ENCODE assay signal across 6 cellular contexts in genomic region chr1:43365678-43366077, GRCh38. TPM values are rescaled to one million over a fixed set of nuclear protein-coding genes. Genes with fewer than 3 reads are reported as not detected.
DNase-seq lines count a peak whose midpoint lies in the region; FAIRE-seq and TF ChIP-seq lines count a peak whose summit lies in the region.

No MANE protein-coding gene starts in this region.

- no peak overlapping the region for H3K18ac ChIP-seq in H1 (ENCODE audit: extremely low read depth, low read length)

- peaks cover 8 to 16% of the 10 kb centered on the region in 2 experiments for H4K20me1 ChIP-seq in H1 (replicated peaks in 1 of 2; ENCODE audit: control insufficient read depth in 1 of 2, insufficient read depth in 2 of 2, low read length in 2 of 2)

- H3K4me3 ChIP-seq in H1 (ENCODE audit: extremely low read depth in 1 of 4, insufficient read depth in 2 of 4, low read depth in 3 of 4, low read length in 4 of 4): peak overlapping the region in 1 of 4 experiments; percentile 68; a peak in 1 of 8 replicates
- H3K4me3 ChIP-seq in stomach: peak overlapping the region; percentile 75 to 88 (median 82)

- H3K36me3 ChIP-seq in H1 (ENCODE audit: control insufficient read depth in 2 of 4, insufficient read depth in 4 of 4, low read length in 3 of 4): peaks cover 16 to 46% (median 28%) of the 10 kb centered on the region in 4 experiments
- H3K36me3 ChIP-seq in stomach: peaks cover 36 to 50% (median 49%) of the 10 kb centered on the region in 4 donors

- H3K4me3 Mint-ChIP-seq in activated CD4-positive, alpha-beta T cell treated with anti-CD3 and anti-CD28 coated beads, Interleukin-2, amount 10 ng/mL, durations not matched to agents 24 days and 14 days: peak overlapping the region; percentile 100

- H4K8ac ChIP-seq in H1 (ENCODE audit: extremely low read depth, insufficient read depth, low read length): no peak overlapping the region

- H3K9me3 ChIP-seq in H1 (ENCODE audit: insufficient read depth in 2 of 2, low read depth in 1 of 2, low read length in 1 of 2) (no peaks in the 10 kb centered on the region), stomach (no peaks in the 10 kb centered on the region)

- H3K23me2 ChIP-seq in H1 (ENCODE audit: low read depth, low read length): peaks cover 13% of the 10 kb centered on the region

- peaks cover 58% of the 10 kb centered on the region for H3K36me3 Mint-ChIP-seq in activated CD4-positive, alpha-beta T cell treated with anti-CD3 and anti-CD28 coated beads, Interleukin-2, amount 10 ng/mL, durations not matched to agents 24 days and 14 days (ENCODE audit: low read depth)

- peak overlapping the region; percentile 90 for H3K27ac Mint-ChIP-seq in activated CD4-positive, alpha-beta T cell treated with anti-CD3 and anti-CD28 coated beads, Interleukin-2, amount 10 ng/mL, durations not matched to agents 24 days and 14 days

- H2AK5ac ChIP-seq in H1 (ENCODE audit: low read depth, low read length): no peak overlapping the region

- H3K4me2 ChIP-seq in H1 (ENCODE audit: insufficient read depth in 1 of 2, low read depth in 2 of 2, low read length in 2 of 2): peak overlapping the region; percentile 93 to 96

- no peak overlapping the region for H2BK120ac ChIP-seq in H1 (replicated peaks; ENCODE audit: low read depth, low read length)

- no peaks in the 10 kb centered on the region for H3K9me3 Mint-ChIP-seq in activated CD4-positive, alpha-beta T cell treated with anti-CD3 and anti-CD28 coated beads, Interleukin-2, amount 10 ng/mL, durations not matched to agents 24 days and 14 days

- no peaks in the 10 kb centered on the region for H3K27me3 Mint-ChIP-seq in activated CD4-positive, alpha-beta T cell treated with anti-CD3 and anti-CD28 coated beads, Interleukin-2, amount 10 ng/mL, durations not matched to agents 24 days and 14 days

- H2BK15ac ChIP-seq in H1 (ENCODE audit: low read length): no peak overlapping the region

- TF ChIP-seq EP300 in H1 (IDR thresholded peaks at IDR 0.05; ENCODE audit: borderline replicate concordance in 1 of 2, low read depth in 2 of 2, low read length in 2 of 2) (no peak), stomach (IDR thresholded peaks at IDR 0.05) (no peak)

- FAIRE-seq in H1 (lab: Jason Lieb, UNC): no peak

- no peak overlapping the region for H2BK5ac ChIP-seq in H1 (ENCODE audit: low read depth, low read length)

- no peak overlapping the region for H4K5ac ChIP-seq in H1 (ENCODE audit: insufficient read length, low read depth, low read length)

- H3K79me1 ChIP-seq in H1 (ENCODE audit: low read depth, low read length): peaks cover 13% of the 10 kb centered on the region

- H3K56ac ChIP-seq in H1 (replicated peaks; ENCODE audit: insufficient read length, low read depth, low read length): no peak overlapping the region

- H3K9ac ChIP-seq in H1 (replicated peaks in 1 of 4; ENCODE audit: extremely low read depth in 1 of 4, low read depth in 3 of 4, low read length in 3 of 4): no peak overlapping the region

- H3K4ac ChIP-seq in H1 (replicated peaks; ENCODE audit: insufficient read length, low read depth, low read length): no peak overlapping the region

- H3K27me3 ChIP-seq in H1 (replicated peaks in 1 of 4; ENCODE audit: control insufficient read depth in 3 of 4, extremely low read depth in 1 of 4, insufficient read depth in 3 of 4, low read length in 3 of 4) (no peaks in the 10 kb centered on the region), stomach (no peaks in the 10 kb centered on the region)

- no peak overlapping the region for H2AFZ ChIP-seq in H1 (ENCODE audit: low read length)

- H3K4me1 Mint-ChIP-seq in activated CD4-positive, alpha-beta T cell treated with anti-CD3 and anti-CD28 coated beads, Interleukin-2, amount 10 ng/mL, durations not matched to agents 24 days and 14 days: peaks cover 46% of the 10 kb centered on the region

- CTCF ChIA-PET in H1 (lab: Charles Lee; ENCODE audit: partially characterized antibody): interaction anchor here (1.1 kb wide), 1 partner anchor 17 kb away, joined by 3 read pairs; no protein-coding TSS in a partner anchor

- no peak overlapping the region for H3K27ac ChIP-seq in H1 (ENCODE audit: low read depth, low read length)
- H3K27ac ChIP-seq in stomach: peak overlapping the region; percentile 93 to 98 (median 97)

- TF ChIP-seq RAD21 in H1 (IDR thresholded peaks at IDR 0.05 in 1 of 2, conservative IDR thresholded peaks at IDR 0.05 in 1 of 2; ENCODE audit: low read depth in 2 of 2, low read length in 2 of 2): no peak

- DNase-seq in activated CD4-positive, alpha-beta T cell treated with anti-CD3 and anti-CD28 coated beads, Interleukin-2, amount 10 ng/mL, durations not matched to agents 24 days and 14 days: no peak
- no peak for DNase-seq in activated CD4-positive, alpha-beta T cell treated with anti-CD3 and anti-CD28 coated beads, Interleukin-2, amount 50 U/mL, for 4 hours
- no peak for DNase-seq in H1 (ENCODE audit: low read depth in 1 of 2, low spot score in 2 of 2)
- no peak for DNase-seq in stomach
- no peak for DNase-seq in hypothalamus (lab: John Stamatoyannopoulos, UW)
- no peak for DNase-seq in OCI-M1 (lab: John Stamatoyannopoulos, UW)

- peaks cover 0 to 10% of the 10 kb centered on the region in 2 experiments; a peak in 2 of 4 replicates for H3K79me2 ChIP-seq in H1 (ENCODE audit: control insufficient read depth in 1 of 2, insufficient read depth in 2 of 2, low read length in 2 of 2)

- H2BK20ac ChIP-seq in H1 (ENCODE audit: low read length): no peak overlapping the region

- H3K4me1 ChIP-seq in H1 (replicated peaks in 1 of 4; ENCODE audit: control insufficient read depth in 3 of 4, insufficient read depth in 4 of 4, low read length in 3 of 4) (peaks cover 4 to 23% (median 13%) of the 10 kb centered on the region in 4 experiments), stomach (peaks cover 26 to 71% (median 37%) of the 10 kb centered on the region in 4 donors)

- TF ChIP-seq CTCF in H1 (IDR thresholded peaks at IDR 0.05; ENCODE audit: control extremely low read depth in 1 of 3, insufficient read depth in 1 of 3, low read depth in 1 of 3, low read length in 3 of 3) (no peak), stomach (IDR thresholded peaks at IDR 0.05) (no peak)

- no peak overlapping the region for H3K23ac ChIP-seq in H1 (ENCODE audit: insufficient read length)

- no peak for TF ChIP-seq POLR2A in H1 (IDR thresholded peaks at IDR 0.05; ENCODE audit: control extremely low read depth in 1 of 2, low read depth in 2 of 2, low read length in 2 of 2)
- no peak for TF ChIP-seq POLR2A in stomach (IDR thresholded peaks at IDR 0.05)

- 80% methylated on average over 2 of the region's 2 CpGs; no CpG with 5 or more reads in 1 of the 2 experiments for WGBS in H1 (ENCODE audit: extremely low coverage in 1 of 2, insufficient coverage in 1 of 2, insufficient read length in 1 of 2, insufficient replicate concordance in 2 of 2, low coverage in 1 of 2, low lambda C conversion rate in 2 of 2, missing lambda C conversion rate in 1 of 2), 2 experiments
- 69 to 80% (median 75%) methylated on average over 2 of the region's 2 CpGs for WGBS in stomach, 5 donors

- no peak overlapping the region for H3K14ac ChIP-seq in H1 (ENCODE audit: insufficient read length)

- no peak overlapping the region for H4K91ac ChIP-seq in H1 (replicated peaks; ENCODE audit: insufficient read length, low read length)

- intact Hi-C loops in activated CD4-positive, alpha-beta T cell treated with anti-CD3 and anti-CD28 coated beads, Interleukin-2, amount 10 ng/mL, durations not matched to agents 24 days and 14 days (cut with micrococcal nuclease): loop anchor here (5.0 to 10.0 kb wide), 4 partner anchors 193 to 609 kb away; partner anchors contain the start of genes ATP6V0B, B4GALT2, CFAP57 and DPH2
- intact Hi-C loops in stomach (cut with DNase I; ENCODE audit: low total_unique reads): no loop called here

- POLR2A ChIA-PET in H1 (lab: Charles Lee; ENCODE audit: partially characterized antibody): interaction anchor here (1.1 to 1.8 kb wide), 3 partner anchors 10 to 24 kb away, joined by 3 to 5 read pairs (median 5); partner anchors contain the start of genes MED8 and SZT2

- H2BK12ac ChIP-seq in H1 (ENCODE audit: low read depth, low read length): no peak overlapping the region

RNA-seq across cellular contexts. Expression of gene ELOVL1, which starts 2.1 kb away (rescaled TPM):
- 76.8 and 85.1 TPM in 2 replicates for total RNA-seq in activated CD4-positive, alpha-beta T cell treated with anti-CD3 and anti-CD28 coated beads, Interleukin-2, amount 10 ng/mL, durations not matched to agents 24 days and 14 days
- 28.5 and 29.1 TPM in 2 replicates for total RNA-seq in H1 (2021; fragmentation: NEBNext Ultra II Directional; extraction: Animal tissue kit (Norgen Biotek cat#: 25700))
- polyA plus RNA-seq in H1 (2011; rRNA removed): 58.2 and 68.1 TPM in 2 replicates
- polyA plus RNA-seq in H1 (2011; cell fraction: cytosol; rRNA removed): 51.4 TPM
- 64.0 TPM for polyA plus RNA-seq in H1 (2011; cell fraction: nucleus; rRNA removed)
- 31.0 to 38.0 TPM (median 34.5 TPM) in 4 replicates for polyA plus RNA-seq in H1 (2012, experiment 1 of 2)
- 57.9 TPM for polyA plus RNA-seq in H1 (2012, experiment 2 of 2)
- 45.0 TPM for polyA plus RNA-seq in H1 (2013, experiment 1 of 2)
- 50.2 TPM for polyA plus RNA-seq in H1 (2013, experiment 2 of 2)
- 35.7 and 45.3 TPM in 2 replicates for polyA minus RNA-seq in H1 (2011; rRNA and poly(A)+ RNA removed)
- 11.2 TPM for polyA minus RNA-seq in H1 (2011; cell fraction: cytosol; rRNA and poly(A)+ RNA removed)
- polyA minus RNA-seq in H1 (2011; cell fraction: nucleus; rRNA and poly(A)+ RNA removed): 12.0 TPM
- 100 to 1,000 TPM in 1 of 5 donors, 10 to 100 TPM in 3, 1 to 10 TPM in 1; 7.6 to 109 (median 36.8) TPM for total RNA-seq in stomach
- polyA plus RNA-seq in stomach: 10 to 100 TPM; 35.6 to 83.8 (median 74.6) TPM

RNA-seq across cellular contexts. Expression of gene CDC20, which starts 6.9 kb away (rescaled TPM):
- total RNA-seq in activated CD4-positive, alpha-beta T cell treated with anti-CD3 and anti-CD28 coated beads, Interleukin-2, amount 10 ng/mL, durations not matched to agents 24 days and 14 days: 84.3 and 86.9 TPM in 2 replicates
- 221 and 252 TPM in 2 replicates for total RNA-seq in H1 (2021; fragmentation: NEBNext Ultra II Directional; extraction: Animal tissue kit (Norgen Biotek cat#: 25700))
- polyA plus RNA-seq in H1 (2011; rRNA removed): 214 and 350 TPM in 2 replicates
- polyA plus RNA-seq in H1 (2011; cell fraction: cytosol; rRNA removed): 234 TPM
- 399 TPM for polyA plus RNA-seq in H1 (2011; cell fraction: nucleus; rRNA removed)
- polyA plus RNA-seq in H1 (2012, experiment 1 of 2): 231 to 283 TPM (median 258 TPM) in 4 replicates
- 321 TPM for polyA plus RNA-seq in H1 (2012, experiment 2 of 2)
- polyA plus RNA-seq in H1 (2013, experiment 1 of 2): 136 TPM
- 131 TPM for polyA plus RNA-seq in H1 (2013, experiment 2 of 2)
- polyA minus RNA-seq in H1 (2011; rRNA and poly(A)+ RNA removed): 219 and 368 TPM in 2 replicates
- polyA minus RNA-seq in H1 (2011; cell fraction: cytosol; rRNA and poly(A)+ RNA removed): 160 TPM
- polyA minus RNA-seq in H1 (2011; cell fraction: nucleus; rRNA and poly(A)+ RNA removed): 98.7 TPM
- total RNA-seq in stomach: 10 to 100 TPM in 2 of 5 donors, 1 to 10 TPM in 3; 1.8 to 22.3 (median 7.9) TPM
- 10 to 100 TPM; 11.1 to 31.4 (median 11.3) TPM for polyA plus RNA-seq in stomach

RNA-seq across cellular contexts. Expression of gene MED8, which starts 23.9 kb away (rescaled TPM):
- total RNA-seq in activated CD4-positive, alpha-beta T cell treated with anti-CD3 and anti-CD28 coated beads, Interleukin-2, amount 10 ng/mL, durations not matched to agents 24 days and 14 days: 39.6 and 45.1 TPM in 2 replicates
- total RNA-seq in H1 (2021; fragmentation: NEBNext Ultra II Directional; extraction: Animal tissue kit (Norgen Biotek cat#: 25700)): 19.5 and 20.6 TPM in 2 replicates
- polyA plus RNA-seq in H1 (2011; rRNA removed) (6.7 and 7.0 TPM in 2 replicates), stomach (10 to 100 TPM; 28.3 to 46.1 (median 30.6) TPM)
- 9.7 TPM for polyA plus RNA-seq in H1 (2011; cell fraction: cytosol; rRNA removed)
- polyA plus RNA-seq in H1 (2011; cell fraction: nucleus; rRNA removed): 13.6 TPM
- polyA plus RNA-seq in H1 (2012, experiment 1 of 2): 19.8 to 23.8 TPM (median 22.3 TPM) in 4 replicates
- polyA plus RNA-seq in H1 (2012, experiment 2 of 2): 8.5 TPM
- polyA plus RNA-seq in H1 (2013, experiment 1 of 2): 12.8 TPM
- 14.3 TPM for polyA plus RNA-seq in H1 (2013, experiment 2 of 2)
- polyA minus RNA-seq in H1 (2011; rRNA and poly(A)+ RNA removed): 5.1 and 9.8 TPM in 2 replicates
- polyA minus RNA-seq in H1 (2011; cell fraction: cytosol; rRNA and poly(A)+ RNA removed): 5.2 TPM
- 13.1 TPM for polyA minus RNA-seq in H1 (2011; cell fraction: nucleus; rRNA and poly(A)+ RNA removed)
- total RNA-seq in stomach: 10 to 100 TPM in 4 of 5 donors, 1 to 10 TPM in 1; 5.8 to 52.2 (median 29.6) TPM

RNA-seq across cellular contexts. Expression of gene SZT2, which starts 24.0 kb away (rescaled TPM):
- 54.0 and 56.2 TPM in 2 replicates for total RNA-seq in activated CD4-positive, alpha-beta T cell treated with anti-CD3 and anti-CD28 coated beads, Interleukin-2, amount 10 ng/mL, durations not matched to agents 24 days and 14 days
- 12.9 and 13.8 TPM in 2 replicates for total RNA-seq in H1 (2021; fragmentation: NEBNext Ultra II Directional; extraction: Animal tissue kit (Norgen Biotek cat#: 25700))
- polyA plus RNA-seq in H1 (2011; rRNA removed) (4.7 and 8.0 TPM in 2 replicates), stomach (10 to 100 TPM in 1 of 3 donors, 1 to 10 TPM in 2; 4.9 to 10.2 (median 9.3) TPM)
- polyA plus RNA-seq in H1 (2011; cell fraction: cytosol; rRNA removed): 3.8 TPM
- 35.9 TPM for polyA plus RNA-seq in H1 (2011; cell fraction: nucleus; rRNA removed)
- polyA plus RNA-seq in H1 (2012, experiment 1 of 2): 6.5 to 8.1 TPM (median 6.7 TPM) in 4 replicates
- polyA plus RNA-seq in H1 (2012, experiment 2 of 2): 13.4 TPM
- 5.2 TPM for polyA plus RNA-seq in H1 (2013, experiment 1 of 2)
- 3.5 TPM for polyA plus RNA-seq in H1 (2013, experiment 2 of 2)
- 30.2 and 31.0 TPM in 2 replicates for polyA minus RNA-seq in H1 (2011; rRNA and poly(A)+ RNA removed)
- 6.6 TPM for polyA minus RNA-seq in H1 (2011; cell fraction: cytosol; rRNA and poly(A)+ RNA removed)
- 40.9 TPM for polyA minus RNA-seq in H1 (2011; cell fraction: nucleus; rRNA and poly(A)+ RNA removed)
- total RNA-seq in stomach: 10 to 100 TPM; 49.6 to 69.3 (median 56.7) TPM

RNA-seq across cellular contexts. Expression of gene MPL, which starts 28.1 kb away (rescaled TPM):
- not detected in 2 replicates for total RNA-seq in activated CD4-positive, alpha-beta T cell treated with anti-CD3 and anti-CD28 coated beads, Interleukin-2, amount 10 ng/mL, durations not matched to agents 24 days and 14 days
- not detected in 2 replicates for total RNA-seq in H1 (2021; fragmentation: NEBNext Ultra II Directional; extraction: Animal tissue kit (Norgen Biotek cat#: 25700))
- polyA plus RNA-seq in H1 (2011; rRNA removed) (0.08 and 0.11 TPM in 2 replicates), stomach (not detected)
- polyA plus RNA-seq in H1 (2011; cell fraction: cytosol; rRNA removed): not detected
- 0.07 TPM for polyA plus RNA-seq in H1 (2011; cell fraction: nucleus; rRNA removed)
- polyA plus RNA-seq in H1 (2012, experiment 1 of 2): 0.27 to 0.55 TPM (median 0.43 TPM) in 3 of 4 replicates, not detected in the other
- polyA plus RNA-seq in H1 (2012, experiment 2 of 2): not detected
- 0.04 TPM for polyA plus RNA-seq in H1 (2013, experiment 1 of 2)
- 0.09 TPM for polyA plus RNA-seq in H1 (2013, experiment 2 of 2)
- 0.15 TPM in 1 of 2 replicates, not detected in the other for polyA minus RNA-seq in H1 (2011; rRNA and poly(A)+ RNA removed)
- not detected for polyA minus RNA-seq in H1 (2011; cell fraction: cytosol; rRNA and poly(A)+ RNA removed)
- not detected for polyA minus RNA-seq in H1 (2011; cell fraction: nucleus; rRNA and poly(A)+ RNA removed)
- not detected for total RNA-seq in stomach
